ENCODE assay signal across 8 cellular contexts in the genomic region with DNA sequence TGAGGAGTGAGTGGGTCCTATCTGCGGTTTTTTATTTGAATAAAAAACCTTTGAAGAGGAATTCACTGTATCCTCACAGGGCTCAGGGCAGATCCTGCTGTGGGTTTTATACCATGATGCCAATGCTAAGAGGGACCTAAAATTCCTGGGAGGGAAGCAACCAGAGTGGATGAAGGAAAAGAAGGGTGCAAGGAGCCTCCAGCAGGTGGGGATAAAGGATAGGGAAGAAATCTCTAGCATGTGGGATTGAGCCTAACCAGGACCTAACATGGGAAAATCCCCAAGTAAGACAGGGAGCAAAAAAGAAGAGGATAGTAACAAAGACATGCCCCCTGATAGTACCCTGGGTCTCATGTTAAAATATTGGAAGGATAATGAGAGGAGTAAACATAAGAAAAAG.
DNase-seq lines count a peak whose midpoint lies in the region; ATAC-seq, FAIRE-seq and TF ChIP-seq lines count a peak whose summit lies in the region.
"Not testable (repeated sequence)": the region's sequence is repeated elsewhere in the genome, so short reads cannot be mapped to it uniquely, and the experiment has no call there.

No MANE protein-coding gene starts in this region.

- intact Hi-C loops in Panc1 (cut with micrococcal nuclease; ENCODE audit: unreplicated experiment); HepG2 (cut with micrococcal nuclease; ENCODE audit: unreplicated experiment): not testable (repeated sequence)

- CTCF ChIA-PET in Panc1 (lab: Charles Lee); HepG2 (lab: Yijun Ruan, JAX; ENCODE audit: low intra/inter-chr PET ratio, low total read pairs): not testable (repeated sequence)

- not testable (repeated sequence) for H4K20me1 ChIP-seq in HepG2 (ENCODE audit: insufficient read depth, low read length)

- peak; percentile 18 for DNase-seq in DMS114 treated with DMSO at 0.1 percent for 48 hours (lab: John Stamatoyannopoulos, UW; ENCODE audit: unreplicated experiment)
- peak; percentile 49 for DNase-seq in HT-29 (ENCODE audit: low spot score)
- not testable (repeated sequence) for DNase-seq in LNCaP clone FGC (ENCODE audit: low read depth); Panc1 (ENCODE audit: low read depth, low spot score); HepG2 (ENCODE audit: low spot score)
- DNase-seq in NCI-H524 (lab: John Stamatoyannopoulos, UW) = peak; percentile 1 to 2
- peak; percentile 2 for DNase-seq in SW480 (ENCODE audit: low spot score)

- not testable (repeated sequence) for H3K4me3 ChIP-seq in LNCaP clone FGC (ENCODE audit: low read depth, low read length); Panc1 (ENCODE audit: low read depth in 2 of 2, low read length in 2 of 2); HepG2 (replicated peaks in 1 of 3; ENCODE audit: insufficient read depth in 1 of 3, low read depth in 2 of 3, low read length in 3 of 3)

- H2AFZ ChIP-seq in HepG2 (ENCODE audit: low read length) = not testable (repeated sequence)

- not testable (repeated sequence) for H3K4me1 ChIP-seq in Panc1 (ENCODE audit: control insufficient read depth, insufficient read depth, low read length); HepG2 (ENCODE audit: insufficient read depth, low read length)

- H3K79me2 ChIP-seq in HepG2 (ENCODE audit: insufficient read depth, low read length) = not testable (repeated sequence)

- not testable (repeated sequence) for ATAC-seq in Panc1, HepG2

- TF ChIP-seq POLR2A in HepG2 (IDR thresholded peaks at IDR 0.05; ENCODE audit: insufficient read depth in 1 of 2, low read depth in 2 of 2, low read length in 2 of 2) = not testable (repeated sequence)

- TF ChIP-seq RAD21 in HepG2 (CRISPR knock-in tag; IDR thresholded peaks at IDR 0.05) = not testable (repeated sequence)

- POLR2A ChIA-PET in Panc1 (lab: Charles Lee); HepG2 (lab: Yijun Ruan, JAX): not testable (repeated sequence)

- not testable (repeated sequence) for H3K9me3 ChIP-seq in Panc1 (ENCODE audit: control insufficient read depth, insufficient read depth, low read depth, low read length); HepG2 (ENCODE audit: low read length)

- 0% methylated on average over 1 of the region's 1 CpG for WGBS in HepG2 (ENCODE audit: low lambda C conversion rate)

- not testable (repeated sequence) for FAIRE-seq in HepG2 (lab: Jason Lieb, UNC)

- in situ Hi-C loops in Panc1 (cut with HindIII; ENCODE audit: low pct_unique_long_range_greater_than_20kb, low sequenced_read_pairs); HepG2 (cut with HindIII; ENCODE audit: extremely low pct_ligation_motif_present, low pct_unique_long_range_greater_than_20kb): not testable (repeated sequence)

- H3K4me2 ChIP-seq in HepG2 (ENCODE audit: low read depth, low read length) = not testable (repeated sequence)

- not testable (repeated sequence) for TF ChIP-seq EP300 in HepG2 (IDR thresholded peaks at IDR 0.05; ENCODE audit: low read depth in 2 of 2, low read length in 2 of 2); HepG2 (CRISPR knock-in tag; IDR thresholded peaks at IDR 0.05; ENCODE audit: borderline replicate concordance)

- TF ChIP-seq CTCF in 22Rv1 (IDR thresholded peaks at IDR 0.05) = peak; percentile 43
- peak; percentile 64 for TF ChIP-seq CTCF in LNCaP clone FGC (IDR thresholded peaks at IDR 0.05; ENCODE audit: control insufficient read depth, extremely low read depth, insufficient read depth)
- TF ChIP-seq CTCF in Panc1 (IDR thresholded peaks at IDR 0.05) = peak; percentile 32; the same call in 1 of the 2 replicates
- not testable (repeated sequence) for TF ChIP-seq CTCF in HepG2 (CRISPR knock-in tag; IDR thresholded peaks at IDR 0.05)

- H3K9ac ChIP-seq in HepG2 (ENCODE audit: insufficient read depth, low read depth, low read length) = not testable (repeated sequence)

- not testable (repeated sequence) for H3K36me3 ChIP-seq in Panc1 (ENCODE audit: control insufficient read depth, insufficient read depth, low read length); HepG2 (replicated peaks in 1 of 2; ENCODE audit: control insufficient read depth in 1 of 2, insufficient read depth in 2 of 2, low read length in 2 of 2)

- not testable (repeated sequence) for BruUV-seq in Panc1 (replicated peaks; lab: Mats Ljungman, UMichigan); HepG2 (replicated peaks; lab: Mats Ljungman, UMichigan)

- H3K27me3 ChIP-seq in Panc1 (ENCODE audit: control insufficient read depth, insufficient read depth, low read length); HepG2 (ENCODE audit: control insufficient read depth in 1 of 2, insufficient read depth in 2 of 2, low read length in 2 of 2): not testable (repeated sequence)

- H3K27ac ChIP-seq in 22Rv1; Panc1 (ENCODE audit: low read length); HepG2 (ENCODE audit: extremely low read length, insufficient read depth, low read length): not testable (repeated sequence)

TF ChIP-seq in HepG2, 621 proteins besides CTCF, POLR2A, EP300 and RAD21:
- TF ChIP-seq STAG1 (CRISPR knock-in tag; IDR thresholded peaks at IDR 0.05) = peak; percentile 24; the same call in 1 of the 2 replicates
